ENCODE assay signal across 8 cellular contexts in the genomic region with DNA sequence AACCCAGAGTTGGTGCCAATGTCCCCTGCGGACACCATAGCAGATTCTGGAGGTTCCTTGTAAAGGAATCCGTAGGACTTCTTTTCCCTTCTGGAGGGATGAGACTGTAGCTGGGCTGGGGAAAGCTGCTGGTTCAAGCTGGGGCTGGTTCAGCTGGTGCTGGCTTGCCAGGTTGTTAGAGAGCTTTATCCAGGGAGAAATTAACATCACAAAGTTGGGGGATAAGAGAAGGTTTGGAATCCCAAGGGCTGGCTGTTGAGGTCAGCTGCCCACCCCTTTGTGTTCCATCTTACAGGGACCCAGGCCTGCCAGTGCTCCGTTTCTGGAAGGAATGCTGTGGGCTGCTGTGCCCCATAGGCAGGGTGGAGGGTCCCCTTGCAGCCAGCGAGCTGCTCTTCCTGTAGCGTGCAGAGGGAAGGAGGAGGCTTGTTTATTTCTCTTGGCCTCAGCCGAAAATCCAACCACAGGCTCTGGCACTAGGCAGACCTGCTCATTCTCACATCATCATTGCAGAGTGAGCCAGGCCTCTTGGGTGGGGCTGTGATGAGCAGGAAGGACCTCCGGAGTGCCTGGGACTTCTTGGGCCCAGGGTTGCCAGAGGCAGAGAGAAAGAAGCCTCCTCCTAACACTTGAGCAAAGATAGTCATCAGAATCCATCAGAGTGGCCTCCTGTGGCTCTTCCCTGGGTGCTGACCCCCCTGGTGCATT.
DNase-seq lines count a peak whose midpoint lies in the region; ATAC-seq lines count a peak whose summit lies in the region.

No MANE protein-coding gene starts in this region.

- H3K36me3 ChIP-seq in rectal smooth muscle tissue (ENCODE audit: control insufficient read depth, insufficient read depth, low read length), result no peaks in the 10 kb centered on the region

- H3K27me3 ChIP-seq in rectal smooth muscle tissue (ENCODE audit: control insufficient read depth, insufficient read depth, low read length), result no peaks in the 10 kb centered on the region

- intact Hi-C loops in Right ventricle myocardium superior (cut with DNase I), result no loop called here

- H3K4me3 ChIP-seq in rectal smooth muscle tissue (ENCODE audit: low read length), result peak overlapping the region; percentile 42

- ATAC-seq in Right ventricle myocardium superior (ENCODE audit: poor library complexity) (peak; percentile 14), GM21360 (IDR thresholded peaks at IDR 0.05; ENCODE audit: unreplicated experiment) (no peak), HG03175 (IDR thresholded peaks at IDR 0.05; ENCODE audit: unreplicated experiment) (no peak), GM21825 (IDR thresholded peaks at IDR 0.05; ENCODE audit: unreplicated experiment) (no peak)

- H3K4me1 ChIP-seq in rectal smooth muscle tissue (ENCODE audit: control insufficient read depth, insufficient read depth, low read length), result peaks cover 56% of the 10 kb centered on the region

- H3K9ac ChIP-seq in rectal smooth muscle tissue (ENCODE audit: low read length), result peak overlapping the region; percentile 6

- H3K27ac ChIP-seq in rectal smooth muscle tissue (ENCODE audit: low read depth, low read length), result peak overlapping the region; percentile 90

- DNase-seq in HS-5 (ENCODE audit: low read depth) (peak; percentile 74), Right ventricle myocardium superior (peak; percentile 73), NK-92 (lab: John Stamatoyannopoulos, UW; ENCODE audit: unreplicated experiment) (no peak)
- peak; percentile 75 for DNase-seq in activated effector memory CD4-positive, alpha-beta T cell treated with anti-CD3 and anti-CD28 coated beads, Interleukin-2, amount 50 U/mL, for 16 hours
